ENCODE assay signal across 9 cellular contexts in the genomic region with DNA sequence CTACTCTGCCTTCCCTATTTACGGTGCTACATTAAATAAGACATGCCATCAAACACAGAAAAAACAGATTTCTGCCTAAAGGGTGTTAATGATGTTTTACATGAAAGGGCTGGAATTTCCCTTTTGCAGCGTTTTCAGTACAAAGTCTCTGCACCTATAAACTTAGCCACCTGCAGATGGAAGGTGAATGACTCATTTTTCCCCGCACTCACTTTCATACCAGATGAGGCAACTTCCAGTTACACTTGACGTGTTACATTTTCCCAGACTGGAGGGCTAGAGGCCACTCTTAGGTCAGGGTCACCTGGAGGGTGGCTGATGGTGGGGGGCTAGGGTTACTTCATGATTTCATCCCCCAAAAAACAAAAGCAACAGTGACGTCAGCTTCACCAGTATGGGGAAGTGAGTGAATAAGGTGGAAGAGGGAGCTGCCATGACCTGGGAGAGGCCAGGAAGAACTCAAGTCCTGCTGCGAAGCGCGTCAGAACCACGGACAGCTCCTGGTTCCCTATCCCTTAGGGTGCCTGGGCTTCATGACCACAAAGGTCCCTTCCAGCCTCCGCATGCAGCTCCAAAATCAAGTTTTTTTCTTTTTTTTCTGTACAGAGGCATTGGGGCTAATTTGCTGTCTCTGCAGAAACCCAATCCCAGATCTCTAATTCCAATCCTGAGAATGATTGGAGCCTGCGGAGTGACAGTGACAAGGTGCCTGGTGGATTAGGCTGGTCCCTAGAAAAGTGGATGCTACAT.
DNase-seq lines count a peak whose midpoint lies in the region; ATAC-seq lines count a peak whose summit lies in the region.
"Had no signal": no experiment of that assay in that cellular context is flagged by ENCODE, and none has a peak within 500 bp of the region (broad histone marks: within the 10 kb centered on the region; RNA-seq: fewer than 3 reads in every experiment).

No MANE protein-coding gene starts in this region.

- in situ Hi-C loops in ACHN (cut with HindIII; ENCODE audit: low pct_ligation_motif_present, low pct_unique_long_range_greater_than_20kb, low sequenced_read_pairs), result no loop called here
- in situ Hi-C loops in T47D (cut with HindIII; ENCODE audit: low pct_unique_long_range_greater_than_20kb, low sequenced_read_pairs), result no loop called here

- DNase-seq in ACHN, result peak; percentile 47
- peak; percentile 17 for DNase-seq in Jurkat, Clone E6-1 (ENCODE audit: low read depth, low spot score)
- DNase-seq in T47D (ENCODE audit: low read depth in 1 of 2, low spot score in 1 of 2), result peak; percentile 82 to 85
- DNase-seq in superior temporal gyrus (ENCODE audit: extremely low spot score), result no peak
- no peak for DNase-seq in D341Med (ENCODE audit: low spot score)
- DNase-seq in globus pallidus (ENCODE audit: low spot score), result no peak
- DNase-seq in activated CD8-positive, alpha-beta memory T cell treated with anti-CD3 and anti-CD28 coated beads for 24 hours, result no peak
- DNase-seq: NCI-H2227 treated with DMSO at 0.1 percent for 48 hours had no signal

- ATAC-seq in GM19351 (IDR thresholded peaks at IDR 0.05; ENCODE audit: unreplicated experiment), result peak; percentile 93

- H3K4me3 ChIP-seq in Jurkat, Clone E6-1 (ENCODE audit: low read length), result no peak overlapping the region

Comparison
In these comparisons a context has a peak if more than half of its experiments do, and no peak if none do; other contexts are left out.
1. DNase-seq: peak in ACHN (single experiment), Jurkat, Clone E6-1 (single experiment) and T47D (2 of 2); none in superior temporal gyrus (single experiment), D341Med (single experiment), globus pallidus (single experiment) and activated CD8-positive, alpha-beta memory T cell treated with anti-CD3 and anti-CD28 coated beads for 24 hours (single experiment).